29 cellular contexts compared by ENCODE assay signal in genomic region chr10:18211862-18212261, GRCh38.
"Had no signal": no experiment of that assay in that cellular context is flagged by ENCODE, and none has a peak within 500 bp of the region (broad histone marks: within the 10 kb centered on the region; RNA-seq: fewer than 3 reads in every experiment).

No MANE protein-coding gene starts in this region.

- H3K27ac ChIP-seq: neural progenitor cell, parathyroid adenoma, psoas muscle, right lobe of liver, skin epidermis, spleen, suprapubic skin, testis, tibial artery, transverse colon, upper lobe of right lung, uterus had no signal

- H3K79me2 ChIP-seq: parathyroid adenoma had no signal

- H3K27me3 ChIP-seq: neural progenitor cell, right lobe of liver, spleen, suprapubic skin, testis, tibial artery, transverse colon, upper lobe of right lung, uterus had no signal

- H3K36me3 ChIP-seq: neural progenitor cell, right lobe of liver, spleen, suprapubic skin, tibial artery, transverse colon, upper lobe of right lung, uterus had no signal

- ATAC-seq: naive thymus-derived CD8-positive, alpha-beta T cell; natural killer cell treated with Interleukin-12 subunit alpha and Interleukin-12 subunit beta and Interleukin-15 and Interleukin-18, amount 100 ng/mL, for 72 hours; psoas muscle; right cardiac atrium; right lobe of liver; stimulated activated memory B cell treated with anti-CD40 and anti-IgM and Interleukin-4, amounts not matched to agents 10 μg/mL and 1 μg/mL and 100 μg/mL, for 72 hours; stimulated activated naive CD8-positive, alpha-beta T cell treated with anti-CD3 and anti-CD28 coated beads, Interleukin-15, amount 100 ng/mL, for 72 hours; stimulated activated naive CD8-positive, alpha-beta T cell treated with anti-CD3 and anti-CD28 coated beads, Interleukin-15, Interleukin-2, amounts not matched to agents 100 U/mL and 50 U/mL, for 24 hours; upper lobe of right lung had no signal

- H3K4me2 ChIP-seq: neural progenitor cell, smooth muscle cell had no signal

- H3K9me3 ChIP-seq: psoas muscle, right lobe of liver, spleen, suprapubic skin, testis, tibial artery, transverse colon, upper lobe of right lung, uterus had no signal

- H3K4me3 ChIP-seq: neural progenitor cell, psoas muscle, right lobe of liver, skin epidermis, smooth muscle cell, spleen, suprapubic skin, testis, tibial artery, transverse colon, upper lobe of right lung, uterus had no signal

- H2AFZ ChIP-seq: neural progenitor cell, parathyroid adenoma had no signal

- H3K9ac ChIP-seq: neural progenitor cell, parathyroid adenoma had no signal

- DNase-seq: naive B cell; naive thymus-derived CD8-positive, alpha-beta T cell; nephron progenitor cell; posterior cingulate gyrus; psoas muscle; right cardiac atrium; right lobe of liver; spleen; stimulated activated CD4-positive, alpha-beta T cell treated with anti-CD3 and anti-CD28 coated beads, Interleukin-12 subunit alpha, Interleukin-12 subunit beta, amount 100 ng/mL, for 4 hours; stimulated activated CD4-positive, alpha-beta T cell treated with anti-CD3 and anti-CD28 coated beads, Interleukin-1b, Interleukin-23, amount 100 ng/mL, for 48 hours; stimulated activated CD4-positive, alpha-beta T cell treated with anti-CD3 and anti-CD28 coated beads, Interleukin-4, amount 100 ng/mL, for 1 hour; stimulated activated CD4-positive, alpha-beta T cell treated with anti-CD3 and anti-CD28 coated beads, Interleukin-4, amount 100 ng/mL, for 4 hours; stimulated activated CD8-positive, alpha-beta memory T cell treated with anti-CD3 and anti-CD28 coated beads, Interleukin-4, amount 100 ng/mL, for 48 hours; stimulated activated naive CD4-positive, alpha-beta T cell; stimulated activated naive CD8-positive, alpha-beta T cell treated with anti-CD3 and anti-CD28 coated beads, Interleukin-15, amount 100 ng/mL, for 72 hours; stimulated activated naive CD8-positive, alpha-beta T cell treated with anti-CD3 and anti-CD28 coated beads, Interleukin-15, Interleukin-2, amounts not matched to agents 100 U/mL and 50 U/mL, for 24 hours; substantia nigra; testis; tibial artery; transverse colon; upper lobe of right lung; uterus had no signal
